3 cellular contexts compared by ENCODE assay signal in the genomic region with DNA sequence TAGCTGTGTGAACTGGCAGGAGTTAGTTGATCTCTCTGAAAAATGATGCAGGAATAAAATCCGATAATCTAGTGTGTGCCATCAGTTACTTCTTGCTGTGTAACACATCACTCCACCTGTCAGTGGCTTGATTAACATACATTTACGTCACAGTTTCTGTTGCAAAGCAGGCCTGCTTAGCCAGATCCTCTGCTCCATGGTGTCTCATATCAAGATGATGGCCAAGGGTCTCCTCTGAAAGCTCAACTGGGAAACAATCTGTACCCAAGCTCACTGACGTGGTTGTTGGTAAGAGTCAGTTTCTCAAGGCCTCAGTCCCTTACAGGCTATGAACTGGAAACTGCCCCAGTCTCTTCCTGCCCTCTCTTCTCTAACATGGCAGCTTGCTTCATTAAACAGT.
TF ChIP-seq lines count a peak whose summit lies in the region.

No MANE protein-coding gene starts in this region.

TF ChIP-seq in HepG2, 621 proteins besides CTCF, POLR2A, EP300 and RAD21 (continues in another document):
- no peak for TF ChIP-seq PAF1 (CRISPR knock-in tag; IDR thresholded peaks at IDR 0.05)
- TF ChIP-seq ZNF558 (CRISPR knock-in tag; IDR thresholded peaks at IDR 0.05; ENCODE audit: borderline replicate concordance): no peak
- TF ChIP-seq, protein P1, sequence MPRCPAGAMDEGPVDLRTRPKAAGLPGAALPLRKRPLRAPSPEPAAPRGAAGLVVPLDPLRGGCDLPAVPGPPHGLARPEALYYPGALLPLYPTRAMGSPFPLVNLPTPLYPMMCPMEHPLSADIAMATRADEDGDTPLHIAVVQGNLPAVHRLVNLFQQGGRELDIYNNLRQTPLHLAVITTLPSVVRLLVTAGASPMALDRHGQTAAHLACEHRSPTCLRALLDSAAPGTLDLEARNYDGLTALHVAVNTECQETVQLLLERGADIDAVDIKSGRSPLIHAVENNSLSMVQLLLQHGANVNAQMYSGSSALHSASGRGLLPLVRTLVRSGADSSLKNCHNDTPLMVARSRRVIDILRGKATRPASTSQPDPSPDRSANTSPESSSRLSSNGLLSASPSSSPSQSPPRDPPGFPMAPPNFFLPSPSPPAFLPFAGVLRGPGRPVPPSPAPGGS (CRISPR knock-in tag; IDR thresholded peaks at IDR 0.05): 0 out of 2 replicates have a peak, but pooled peaks have one; percentile 46
- peak; percentile 46; the same call in 1 of the 2 replicates for TF ChIP-seq ZNF644 (CRISPR knock-in tag; IDR thresholded peaks at IDR 0.05; ENCODE audit: low read depth)
- TF ChIP-seq GLI4 (CRISPR knock-in tag; IDR thresholded peaks at IDR 0.05; ENCODE audit: borderline replicate concordance): 0 out of 2 replicates have a peak, but pooled peaks have one; percentile 30
- TF ChIP-seq ZNF33B (CRISPR knock-in tag; IDR thresholded peaks at IDR 0.05): 0 out of 2 replicates have a peak, but pooled peaks have one; percentile 56
- TF ChIP-seq, protein P2, sequence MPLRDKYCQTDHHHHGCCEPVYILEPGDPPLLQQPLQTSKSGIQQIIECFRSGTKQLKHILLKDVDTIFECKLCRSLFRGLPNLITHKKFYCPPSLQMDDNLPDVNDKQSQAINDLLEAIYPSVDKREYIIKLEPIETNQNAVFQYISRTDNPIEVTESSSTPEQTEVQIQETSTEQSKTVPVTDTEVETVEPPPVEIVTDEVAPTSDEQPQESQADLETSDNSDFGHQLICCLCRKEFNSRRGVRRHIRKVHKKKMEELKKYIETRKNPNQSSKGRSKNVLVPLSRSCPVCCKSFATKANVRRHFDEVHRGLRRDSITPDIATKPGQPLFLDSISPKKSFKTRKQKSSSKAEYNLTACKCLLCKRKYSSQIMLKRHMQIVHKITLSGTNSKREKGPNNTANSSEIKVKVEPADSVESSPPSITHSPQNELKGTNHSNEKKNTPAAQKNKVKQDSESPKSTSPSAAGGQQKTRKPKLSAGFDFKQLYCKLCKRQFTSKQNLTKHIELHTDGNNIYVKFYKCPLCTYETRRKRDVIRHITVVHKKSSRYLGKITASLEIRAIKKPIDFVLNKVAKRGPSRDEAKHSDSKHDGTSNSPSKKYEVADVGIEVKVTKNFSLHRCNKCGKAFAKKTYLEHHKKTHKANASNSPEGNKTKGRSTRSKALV (CRISPR knock-in tag; IDR thresholded peaks at IDR 0.05): no peak
- TF ChIP-seq AKAP8 (CRISPR knock-in tag; IDR thresholded peaks at IDR 0.05): 0 out of 2 replicates have a peak, but pooled peaks have one; percentile 69
- TF ChIP-seq, protein P3, sequence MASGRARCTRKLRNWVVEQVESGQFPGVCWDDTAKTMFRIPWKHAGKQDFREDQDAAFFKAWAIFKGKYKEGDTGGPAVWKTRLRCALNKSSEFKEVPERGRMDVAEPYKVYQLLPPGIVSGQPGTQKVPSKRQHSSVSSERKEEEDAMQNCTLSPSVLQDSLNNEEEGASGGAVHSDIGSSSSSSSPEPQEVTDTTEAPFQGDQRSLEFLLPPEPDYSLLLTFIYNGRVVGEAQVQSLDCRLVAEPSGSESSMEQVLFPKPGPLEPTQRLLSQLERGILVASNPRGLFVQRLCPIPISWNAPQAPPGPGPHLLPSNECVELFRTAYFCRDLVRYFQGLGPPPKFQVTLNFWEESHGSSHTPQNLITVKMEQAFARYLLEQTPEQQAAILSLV (CRISPR knock-in tag; IDR thresholded peaks at IDR 0.05; ENCODE audit: borderline replicate concordance): 0 out of 2 replicates have a peak, but pooled peaks have one; percentile 63
- TF ChIP-seq, protein P4, sequence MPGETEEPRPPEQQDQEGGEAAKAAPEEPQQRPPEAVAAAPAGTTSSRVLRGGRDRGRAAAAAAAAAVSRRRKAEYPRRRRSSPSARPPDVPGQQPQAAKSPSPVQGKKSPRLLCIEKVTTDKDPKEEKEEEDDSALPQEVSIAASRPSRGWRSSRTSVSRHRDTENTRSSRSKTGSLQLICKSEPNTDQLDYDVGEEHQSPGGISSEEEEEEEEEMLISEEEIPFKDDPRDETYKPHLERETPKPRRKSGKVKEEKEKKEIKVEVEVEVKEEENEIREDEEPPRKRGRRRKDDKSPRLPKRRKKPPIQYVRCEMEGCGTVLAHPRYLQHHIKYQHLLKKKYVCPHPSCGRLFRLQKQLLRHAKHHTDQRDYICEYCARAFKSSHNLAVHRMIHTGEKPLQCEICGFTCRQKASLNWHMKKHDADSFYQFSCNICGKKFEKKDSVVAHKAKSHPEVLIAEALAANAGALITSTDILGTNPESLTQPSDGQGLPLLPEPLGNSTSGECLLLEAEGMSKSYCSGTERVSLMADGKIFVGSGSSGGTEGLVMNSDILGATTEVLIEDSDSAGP (CRISPR knock-in tag; IDR thresholded peaks at IDR 0.05; ENCODE audit: borderline replicate concordance): no peak
- TF ChIP-seq RARG (CRISPR knock-in tag; IDR thresholded peaks at IDR 0.05; ENCODE audit: low read depth): no peak
- 0 out of 2 replicates have a peak, but pooled peaks have one; percentile 27 for TF ChIP-seq ZNF446 (CRISPR knock-in tag; IDR thresholded peaks at IDR 0.05)

TF ChIP-seq in A549, 52 proteins besides CTCF, POLR2A, EP300 and RAD21:
- no peak for TF ChIP-seq FOSL2 (IDR thresholded peaks at IDR 0.05)
- TF ChIP-seq FOSL2 (CRISPR knock-in tag; IDR thresholded peaks at IDR 0.05): no peak
- TF ChIP-seq NFE2L2 (conservative IDR thresholded peaks at IDR 0.05; ENCODE audit: low read length): no peak
- TF ChIP-seq, protein P1 (IDR thresholded peaks at IDR 0.05): no peak
- no peak for TF ChIP-seq SMC3 (IDR thresholded peaks at IDR 0.05)
- no peak for TF ChIP-seq ZFP36 (IDR thresholded peaks at IDR 0.05; ENCODE audit: borderline replicate concordance, partially characterized antibody)
- TF ChIP-seq CBX2 (IDR thresholded peaks at IDR 0.05; ENCODE audit: borderline replicate concordance, low read depth): no peak
- TF ChIP-seq, protein P5, sequence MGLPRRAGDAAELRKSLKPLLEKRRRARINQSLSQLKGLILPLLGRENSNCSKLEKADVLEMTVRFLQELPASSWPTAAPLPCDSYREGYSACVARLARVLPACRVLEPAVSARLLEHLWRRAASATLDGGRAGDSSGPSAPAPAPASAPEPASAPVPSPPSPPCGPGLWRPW (IDR thresholded peaks at IDR 0.05): no peak
- no peak for TF ChIP-seq ESRRA (IDR thresholded peaks at IDR 0.05; ENCODE audit: borderline replicate concordance, low read length)

TF ChIP-seq in HEK293T, 16 proteins besides CTCF, POLR2A, EP300 and RAD21:
- TF ChIP-seq SUZ12 (IDR thresholded peaks at IDR 0.05) (no peak), HDGF (IDR thresholded peaks at IDR 0.05; ENCODE audit: borderline replicate concordance) (no peak), ELF4 (IDR thresholded peaks at IDR 0.05) (no peak), SP1 (IDR thresholded peaks at IDR 0.05) (no peak), TARDBP (IDR thresholded peaks at IDR 0.05) (no peak), FOXM1 (IDR thresholded peaks at IDR 0.05; ENCODE audit: borderline replicate concordance) (no peak), L3MBTL2 (conservative IDR thresholded peaks at IDR 0.05) (no peak), FOXA1 (IDR thresholded peaks at IDR 0.05) (no peak), ARNT (IDR thresholded peaks at IDR 0.05) (no peak), CTBP1 (IDR thresholded peaks at IDR 0.05; ENCODE audit: borderline replicate concordance) (no peak), NFRKB (IDR thresholded peaks at IDR 0.05) (no peak), ZNF384 (IDR thresholded peaks at IDR 0.05) (no peak), FOXK2 (IDR thresholded peaks at IDR 0.05) (no peak)
- TF ChIP-seq, protein P6, sequence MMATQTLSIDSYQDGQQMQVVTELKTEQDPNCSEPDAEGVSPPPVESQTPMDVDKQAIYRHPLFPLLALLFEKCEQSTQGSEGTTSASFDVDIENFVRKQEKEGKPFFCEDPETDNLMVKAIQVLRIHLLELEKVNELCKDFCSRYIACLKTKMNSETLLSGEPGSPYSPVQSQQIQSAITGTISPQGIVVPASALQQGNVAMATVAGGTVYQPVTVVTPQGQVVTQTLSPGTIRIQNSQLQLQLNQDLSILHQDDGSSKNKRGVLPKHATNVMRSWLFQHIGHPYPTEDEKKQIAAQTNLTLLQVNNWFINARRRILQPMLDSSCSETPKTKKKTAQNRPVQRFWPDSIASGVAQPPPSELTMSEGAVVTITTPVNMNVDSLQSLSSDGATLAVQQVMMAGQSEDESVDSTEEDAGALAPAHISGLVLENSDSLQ (IDR thresholded peaks at IDR 0.05): no peak
